In genomic region chr17:511833-512251, GRCh38 we compare ENCODE assay signal across 15 cellular contexts.
DNase-seq lines count a peak whose midpoint lies in the region; ATAC-seq, FAIRE-seq and TF ChIP-seq lines count a peak whose summit lies in the region.
"Had no signal": no experiment of that assay in that cellular context is flagged by ENCODE, and none has a peak within 500 bp of the region (broad histone marks: within the 10 kb centered on the region; RNA-seq: fewer than 3 reads in every experiment).

No MANE protein-coding gene starts in this region.

- peaks cover 22% of the 10 kb centered on the region for H3K4me1 Mint-ChIP-seq in endothelial cell (ENCODE audit: unreplicated experiment)
- H3K4me1 Mint-ChIP-seq in nephron = peaks cover 38% of the 10 kb centered on the region
- H3K4me1 Mint-ChIP-seq: activated naive CD8-positive, alpha-beta T cell treated with anti-CD3 and anti-CD28 coated beads for 36 hours; neural progenitor cell had no signal

- H3K9me3 Mint-ChIP-seq in endothelial cell (ENCODE audit: unreplicated experiment) (no peaks in the 10 kb centered on the region), nephron (peaks cover 22% of the 10 kb centered on the region)

- intact Hi-C loops in left cardiac atrium (cut with DNase I) (no loop called here), Right ventricle myocardium inferior (cut with DNase I) (no loop called here)

- H3K36me3 Mint-ChIP-seq in endothelial cell (ENCODE audit: low read depth, unreplicated experiment) = peaks cover 12% of the 10 kb centered on the region
- H3K36me3 Mint-ChIP-seq in nephron (ENCODE audit: low read depth) = peaks cover 19% of the 10 kb centered on the region
- H3K36me3 Mint-ChIP-seq: activated naive CD8-positive, alpha-beta T cell treated with anti-CD3 and anti-CD28 coated beads for 36 hours had no signal

- ATAC-seq in left cardiac atrium (peak; percentile 12 to 34), Right ventricle myocardium inferior (no peak), HG03565 (IDR thresholded peaks at IDR 0.05; ENCODE audit: unreplicated experiment) (no peak), GM18907 (IDR thresholded peaks at IDR 0.05; ENCODE audit: unreplicated experiment) (no peak)
- ATAC-seq: stimulated activated naive CD8-positive, alpha-beta T cell treated with anti-CD3 and anti-CD28 coated beads, Interleukin-15, amount 100 ng/mL, for 72 hours had no signal

- FAIRE-seq in D721Med (lab: Jason Lieb, UNC) = no peak

- no peak overlapping the region for H3K4me3 Mint-ChIP-seq in endothelial cell (ENCODE audit: unreplicated experiment)
- peak overlapping the region in 1 of 3 experiments; percentile 51 for H3K4me3 Mint-ChIP-seq in nephron
- H3K4me3 Mint-ChIP-seq: activated naive CD8-positive, alpha-beta T cell treated with anti-CD3 and anti-CD28 coated beads for 36 hours; neural progenitor cell; stimulated activated naive CD8-positive, alpha-beta T cell treated with anti-CD3 and anti-CD28 coated beads, Interleukin-15, amount 100 ng/mL, for 72 hours; T-helper 1 cell treated with Interleukin-12 subunit alpha and Interleukin-12 subunit beta and Interleukin-4 antibody, amounts not matched to agents 30 μg/mL and 1 μg/mL, for 36 hours had no signal

- no peak for DNase-seq in left cardiac atrium
- no peak for DNase-seq in Right ventricle myocardium inferior (ENCODE audit: missing footprints)
- no peak for DNase-seq in endothelial cell (ENCODE audit: low spot score)
- DNase-seq in D721Med (ENCODE audit: insufficient read length, low spot score) = no peak
- DNase-seq in NCI-H1694 treated with DMSO at 0.1 percent for 48 hours (lab: John Stamatoyannopoulos, UW) = no peak
- DNase-seq: activated naive CD8-positive, alpha-beta T cell treated with anti-CD3 and anti-CD28 coated beads for 36 hours; BE2C; NCI-H1417 treated with DMSO at 0.1 percent for 48 hours; stimulated activated CD4-positive, alpha-beta T cell treated with anti-CD3 and anti-CD28 coated beads, Interleukin-4, amount 100 ng/mL, for 1 hour; stimulated activated naive CD8-positive, alpha-beta T cell treated with anti-CD3 and anti-CD28 coated beads, Interleukin-15, amount 100 ng/mL, for 72 hours had no signal

- H3K27ac Mint-ChIP-seq in endothelial cell (ENCODE audit: unreplicated experiment) = peak overlapping the region; percentile 36
- peak overlapping the region; percentile 30 to 85 (median 43) for H3K27ac Mint-ChIP-seq in nephron
- H3K27ac Mint-ChIP-seq: activated naive CD8-positive, alpha-beta T cell treated with anti-CD3 and anti-CD28 coated beads for 36 hours; neural progenitor cell; stimulated activated naive CD8-positive, alpha-beta T cell treated with anti-CD3 and anti-CD28 coated beads, Interleukin-15, amount 100 ng/mL, for 72 hours; T-helper 1 cell treated with Interleukin-12 subunit alpha and Interleukin-12 subunit beta and Interleukin-4 antibody, amounts not matched to agents 30 μg/mL and 1 μg/mL, for 36 hours had no signal

- TF ChIP-seq CTCF in endothelial cell (IDR thresholded peaks at IDR 0.05; ENCODE audit: unreplicated experiment) (no peak), nephron (IDR thresholded peaks at IDR 0.05; ENCODE audit: unreplicated experiment in 3 of 3) (no peak), D721Med (IDR thresholded peaks at IDR 0.05; ENCODE audit: insufficient read depth, missing control alignments) (no peak)

- H3K27me3 Mint-ChIP-seq in endothelial cell (ENCODE audit: unreplicated experiment) (peaks cover 13% of the 10 kb centered on the region), nephron (ENCODE audit: low read depth) (peaks cover 20% of the 10 kb centered on the region)
- H3K27me3 Mint-ChIP-seq: activated naive CD8-positive, alpha-beta T cell treated with anti-CD3 and anti-CD28 coated beads for 36 hours; stimulated activated naive CD8-positive, alpha-beta T cell treated with anti-CD3 and anti-CD28 coated beads, Interleukin-15, amount 100 ng/mL, for 72 hours had no signal

Comparison
In these comparisons a context has a peak if more than half of its experiments do, and no peak if none do; other contexts are left out.
1. ATAC-seq: peak in left cardiac atrium (2 of 2); none in Right ventricle myocardium inferior (single experiment), HG03565 (single experiment) and GM18907 (single experiment).